12 cellular contexts compared by ENCODE assay signal in the genomic region with DNA sequence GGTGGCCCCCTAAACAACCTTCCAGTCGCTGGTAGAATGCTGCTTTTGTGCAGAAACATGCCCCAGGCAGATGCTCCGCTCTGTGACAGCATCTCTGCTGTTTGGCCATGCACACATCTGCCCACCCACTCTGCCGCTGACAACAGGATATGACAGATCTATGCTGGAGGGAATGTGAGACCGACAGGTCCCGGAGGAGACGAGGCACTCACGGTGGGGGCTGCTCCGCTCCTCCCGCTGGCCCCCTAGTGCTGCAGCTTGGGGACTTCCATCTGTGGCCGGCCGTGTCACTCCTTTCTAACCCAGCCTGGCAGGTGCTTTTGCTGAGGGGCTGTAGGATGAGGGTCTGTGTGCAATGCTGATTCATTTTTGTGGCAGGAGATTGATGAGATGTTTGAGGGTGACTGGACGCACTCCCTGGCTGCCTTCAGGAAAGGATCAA. TPM values are rescaled to one million over a fixed set of nuclear protein-coding genes. Genes with fewer than 3 reads are reported as not detected.
DNase-seq lines count a peak whose midpoint lies in the region; ATAC-seq and TF ChIP-seq lines count a peak whose summit lies in the region.
"Had no signal": no experiment of that assay in that cellular context is flagged by ENCODE, and none has a peak within 500 bp of the region (broad histone marks: within the 10 kb centered on the region; RNA-seq: fewer than 3 reads in every experiment).

No MANE protein-coding gene starts in this region.

- H3K4me1 ChIP-seq in osteoblast (ENCODE audit: insufficient read depth, low read length) (peaks cover 62% of the 10 kb centered on the region), upper lobe of right lung (no peaks in the 10 kb centered on the region)
- H3K4me1 ChIP-seq: Peyer's patch, suprapubic skin had no signal

- H3K4me3 ChIP-seq in osteoblast (ENCODE audit: insufficient read depth, low read length) (no peak overlapping the region), upper lobe of right lung (no peak overlapping the region)
- H3K4me3 ChIP-seq: heart left ventricle, Peyer's patch, suprapubic skin had no signal

- H3K79me2 ChIP-seq in osteoblast (ENCODE audit: insufficient read depth, low read length) = no peaks in the 10 kb centered on the region

- peak overlapping the region; percentile 50 for H3K4me2 ChIP-seq in osteoblast (ENCODE audit: insufficient read depth, low read length)

- no peaks in the 10 kb centered on the region for H3K36me3 ChIP-seq in osteoblast (ENCODE audit: insufficient read depth, low read length)
- no peaks in the 10 kb centered on the region for H3K36me3 ChIP-seq in upper lobe of right lung
- H3K36me3 ChIP-seq: heart left ventricle, Peyer's patch, suprapubic skin had no signal

- intact Hi-C loops in upper lobe of right lung (cut with DNase I) (no loop called here), posterior vena cava (cut with DNase I) (no loop called here)

- no peaks in the 10 kb centered on the region for H3K27me3 ChIP-seq in osteoblast (ENCODE audit: insufficient read depth, low read length)
- peaks cover 4% of the 10 kb centered on the region for H3K27me3 ChIP-seq in upper lobe of right lung
- H3K27me3 ChIP-seq: Peyer's patch had no signal

- H2AFZ ChIP-seq in osteoblast (ENCODE audit: low read length) = no peak overlapping the region

- no peaks in the 10 kb centered on the region for H4K20me1 ChIP-seq in osteoblast (ENCODE audit: insufficient read depth, low read length)

- peak overlapping the region; percentile 26 for H3K27ac ChIP-seq in osteoblast (ENCODE audit: low read depth, low read length)
- H3K27ac ChIP-seq in upper lobe of right lung = no peak overlapping the region
- H3K27ac ChIP-seq: heart left ventricle, suprapubic skin had no signal

- TF ChIP-seq CTCF in osteoblast (IDR thresholded peaks at IDR 0.05; ENCODE audit: extremely low read depth, low read depth, low read length) (no peak), upper lobe of right lung (IDR thresholded peaks at IDR 0.05) (no peak)

- H3K9me3 ChIP-seq in osteoblast (ENCODE audit: low read depth, low read length) (no peaks in the 10 kb centered on the region), upper lobe of right lung (no peaks in the 10 kb centered on the region)
- H3K9me3 ChIP-seq: heart left ventricle, Peyer's patch, suprapubic skin had no signal

- DNase-seq in activated gamma-delta T cell (lab: John Stamatoyannopoulos, UW) = peak; percentile 69
- no peak for DNase-seq in osteoblast (ENCODE audit: insufficient read length, low spot score, missing footprints)
- no peak for DNase-seq in upper lobe of right lung
- DNase-seq in GDM1 (lab: John Stamatoyannopoulos, UW) = no peak
- DNase-seq in posterior vena cava (ENCODE audit: low spot score) = no peak
- DNase-seq: heart left ventricle had no signal

- ATAC-seq in GM18511 (IDR thresholded peaks at IDR 0.05; ENCODE audit: unreplicated experiment) = peak; percentile 51
- peak; percentile 42 for ATAC-seq in HG03565 (IDR thresholded peaks at IDR 0.05; ENCODE audit: unreplicated experiment)
- ATAC-seq in upper lobe of right lung = no peak
- ATAC-seq in HG02884 (IDR thresholded peaks at IDR 0.05; ENCODE audit: unreplicated experiment) = no peak
- ATAC-seq: activated naive CD4-positive, alpha-beta T cell treated with anti-CD3 and anti-CD28 coated beads, Interleukin-2, amount 50 U/mL, for 72 hours; heart left ventricle had no signal

RNA-seq across cellular contexts. Expression of gene DMRTB1, which starts 49.1 kb away (rescaled TPM):
- total RNA-seq in osteoblast (not detected in 2 replicates), upper lobe of right lung (not detected), posterior vena cava (not detected)
- total RNA-seq: activated naive CD4-positive, alpha-beta T cell treated with anti-CD3 and anti-CD28 coated beads, Interleukin-2, amount 50 U/mL, for 72 hours; heart left ventricle; Peyer's patch; suprapubic skin had no signal

Comparison
In these comparisons a context has a peak if more than half of its experiments do, and no peak if none do; other contexts are left out.
1. ATAC-seq: peak in GM18511 (single experiment) and HG03565 (single experiment); none in upper lobe of right lung (single experiment) and HG02884 (single experiment).